ENCODE assay signal across 20 cellular contexts in the genomic region with DNA sequence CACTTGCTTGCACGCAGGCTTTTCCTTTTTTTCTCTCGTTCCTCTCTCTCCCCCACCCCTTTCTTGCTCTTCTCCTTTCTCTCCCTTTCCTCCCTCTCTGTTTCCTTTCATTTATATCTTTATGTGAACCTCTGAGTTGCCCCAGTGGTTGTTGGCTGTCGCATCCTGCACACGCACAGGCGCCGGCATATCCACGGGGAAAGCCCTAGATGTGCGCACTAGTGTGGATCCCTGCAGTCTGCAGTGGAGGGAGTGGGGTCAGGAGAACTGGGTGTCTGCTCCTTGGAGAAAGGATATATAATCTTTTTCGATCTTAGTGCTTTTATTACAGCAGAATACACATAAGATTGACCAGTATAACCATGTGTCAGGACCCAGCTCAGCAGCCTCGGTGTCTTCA.
DNase-seq lines count a peak whose midpoint lies in the region; ATAC-seq and TF ChIP-seq lines count a peak whose summit lies in the region.
"Had no signal": no experiment of that assay in that cellular context is flagged by ENCODE, and none has a peak within 500 bp of the region (broad histone marks: within the 10 kb centered on the region; RNA-seq: fewer than 3 reads in every experiment).

No MANE protein-coding gene starts in this region.

- POLR2A ChIA-PET in WTC11 (lab: Charles Lee) = no interaction called here

- ATAC-seq in WTC11 = no peak
- ATAC-seq in HG02588 (IDR thresholded peaks at IDR 0.05; ENCODE audit: unreplicated experiment) = no peak
- ATAC-seq: activated T-cell treated with anti-CD3 and anti-CD28 coated beads, Interleukin-2, amount 50 U/mL, for 72 hours; naive thymus-derived CD4-positive, alpha-beta T cell had no signal

- H3K9me3 Mint-ChIP-seq in HFFc6 (no peaks in the 10 kb centered on the region; the same call in 1 of the 2 replicates), neural crest cell (no peaks in the 10 kb centered on the region), WTC11 (no peaks in the 10 kb centered on the region)
- H3K9me3 Mint-ChIP-seq: activated T-cell treated with anti-CD3 and anti-CD28 coated beads, Interleukin-2, amount 50 U/mL, for 72 hours; CD4-positive, alpha-beta memory T cell; naive thymus-derived CD4-positive, alpha-beta T cell had no signal

- TF ChIP-seq CTCF in HFFc6 (IDR thresholded peaks at IDR 0.05) (no peak), dorsolateral prefrontal cortex (IDR thresholded peaks at IDR 0.05 in 54 of 56, conservative IDR thresholded peaks at IDR 0.05 in 2 of 56; ENCODE audit: low read depth in 1 of 56, partially characterized antibody in 56 of 56) (no peak), neural crest cell (conservative IDR thresholded peaks at IDR 0.05) (no peak), WTC11 (IDR thresholded peaks at IDR 0.05) (no peak)

- H3K4me3 Mint-ChIP-seq in HFFc6 (no peak overlapping the region; the same call in 1 of the 2 replicates), neural crest cell (peak overlapping the region; percentile 70), WTC11 (no peak overlapping the region)
- H3K4me3 Mint-ChIP-seq: activated T-cell treated with anti-CD3 and anti-CD28 coated beads, Interleukin-2, amount 50 U/mL, for 72 hours; CD4-positive, alpha-beta memory T cell; naive thymus-derived CD4-positive, alpha-beta T cell had no signal

- H3K27ac ChIP-seq in dorsolateral prefrontal cortex (peak overlapping the region in 55 of 59 donors; percentile 2 to 100 (median 88)), substantia nigra (ENCODE audit: low read depth, low read length, poor library complexity, severe bottlenecking) (peak overlapping the region; percentile 72)
- H3K27ac ChIP-seq: parathyroid adenoma had no signal

- no peak overlapping the region for H3K4me3 ChIP-seq in dorsolateral prefrontal cortex
- H3K4me3 ChIP-seq: heart right ventricle had no signal

- peaks cover 34% of the 10 kb centered on the region; the same call in 1 of the 2 replicates for H3K36me3 Mint-ChIP-seq in HFFc6 (ENCODE audit: low read depth)
- H3K36me3 Mint-ChIP-seq in neural crest cell (ENCODE audit: low read depth) = peaks cover 15% of the 10 kb centered on the region
- no peaks in the 10 kb centered on the region for H3K36me3 Mint-ChIP-seq in WTC11
- H3K36me3 Mint-ChIP-seq: CD4-positive, alpha-beta memory T cell had no signal

- CTCF ChIA-PET in WTC11 (lab: Charles Lee) = interaction anchor here (1.0 to 4.9 kb wide), 5 partner anchors 9 to 413 kb away, joined by 3 to 24 read pairs (median 5); no protein-coding TSS in a partner anchor

- peaks cover 37% of the 10 kb centered on the region for H3K4me1 Mint-ChIP-seq in HFFc6 (ENCODE audit: low read depth)
- peaks cover 87% of the 10 kb centered on the region for H3K4me1 Mint-ChIP-seq in neural crest cell
- H3K4me1 Mint-ChIP-seq in WTC11 = peaks cover 46% of the 10 kb centered on the region

- no peaks in the 10 kb centered on the region for H3K27me3 ChIP-seq in dorsolateral prefrontal cortex
- H3K27me3 ChIP-seq: heart right ventricle had no signal

- H3K27me3 Mint-ChIP-seq in HFFc6 (ENCODE audit: insufficient read depth) (peaks cover 33% of the 10 kb centered on the region), neural crest cell (ENCODE audit: low read depth) (peaks cover 3% of the 10 kb centered on the region), WTC11 (ENCODE audit: low read depth) (no peaks in the 10 kb centered on the region)
- H3K27me3 Mint-ChIP-seq: CD4-positive, alpha-beta memory T cell; naive thymus-derived CD4-positive, alpha-beta T cell had no signal

- H3K27ac Mint-ChIP-seq in HFFc6 = peak overlapping the region; percentile 38; the same call in 1 of the 2 replicates
- H3K27ac Mint-ChIP-seq in neural crest cell (ENCODE audit: unreplicated experiment) = peak overlapping the region; percentile 32
- no peak overlapping the region; the same call in 1 of the 2 replicates for H3K27ac Mint-ChIP-seq in WTC11
- H3K27ac Mint-ChIP-seq: activated T-cell treated with anti-CD3 and anti-CD28 coated beads, Interleukin-2, amount 50 U/mL, for 72 hours had no signal

- no peak for DNase-seq in HFFc6
- no peak for DNase-seq in dorsolateral prefrontal cortex
- no peak for DNase-seq in neural crest cell (ENCODE audit: low read depth, low spot score)
- no peak for DNase-seq in substantia nigra (lab: John Stamatoyannopoulos, UW)
- DNase-seq in WTC11 (ENCODE audit: low spot score) = no peak
- no peak for DNase-seq in globus pallidus (ENCODE audit: low spot score)
- no peak for DNase-seq in NCI-H774 (lab: John Stamatoyannopoulos, UW)
- DNase-seq: activated CD4-positive, CD25-positive, alpha-beta regulatory T cell treated with anti-CD3 and anti-CD28 coated beads, Interleukin-2, amount 50 U/mL, for 72 hours; activated naive CD4-positive, alpha-beta T cell treated with anti-CD3 and anti-CD28 coated beads, Interleukin-2, amount 50 U/mL, for 16 hours; activated T-cell treated with anti-CD3 and anti-CD28 coated beads, Interleukin-2, amount 50 U/mL, for 72 hours; CD4-positive, alpha-beta memory T cell; GDM1; heart right ventricle; mammary epithelial cell; naive thymus-derived CD4-positive, alpha-beta T cell; NCI-H524; small intestine; stimulated activated CD4-positive, alpha-beta T cell treated with anti-CD3 and anti-CD28 coated beads, Interleukin-4, amount 100 ng/mL, for 24 hours had no signal

- intact Hi-C loops in dorsolateral prefrontal cortex (cut with DNase I) = no loop called here

TF ChIP-seq in WTC11, 78 proteins besides CTCF, POLR2A, EP300 and RAD21:
- TF ChIP-seq CBFB (CRISPR knock-in tag; IDR thresholded peaks at IDR 0.05; ENCODE audit: low read depth) (no peak), TP53 (CRISPR knock-in tag; IDR thresholded peaks at IDR 0.05) (no peak), ZNF532 (CRISPR knock-in tag; IDR thresholded peaks at IDR 0.05; ENCODE audit: borderline replicate concordance) (no peak), ZBTB21 (CRISPR knock-in tag; IDR thresholded peaks at IDR 0.05; ENCODE audit: borderline replicate concordance) (no peak), TEAD1 (CRISPR knock-in tag; IDR thresholded peaks at IDR 0.05) (no peak), USF1 (CRISPR knock-in tag; IDR thresholded peaks at IDR 0.05) (no peak), IRF2 (CRISPR knock-in tag; IDR thresholded peaks at IDR 0.05; ENCODE audit: borderline replicate concordance, low read depth) (no peak), ZNF219 (CRISPR knock-in tag; IDR thresholded peaks at IDR 0.05; ENCODE audit: borderline replicate concordance) (no peak)
- TF ChIP-seq, protein P1, sequence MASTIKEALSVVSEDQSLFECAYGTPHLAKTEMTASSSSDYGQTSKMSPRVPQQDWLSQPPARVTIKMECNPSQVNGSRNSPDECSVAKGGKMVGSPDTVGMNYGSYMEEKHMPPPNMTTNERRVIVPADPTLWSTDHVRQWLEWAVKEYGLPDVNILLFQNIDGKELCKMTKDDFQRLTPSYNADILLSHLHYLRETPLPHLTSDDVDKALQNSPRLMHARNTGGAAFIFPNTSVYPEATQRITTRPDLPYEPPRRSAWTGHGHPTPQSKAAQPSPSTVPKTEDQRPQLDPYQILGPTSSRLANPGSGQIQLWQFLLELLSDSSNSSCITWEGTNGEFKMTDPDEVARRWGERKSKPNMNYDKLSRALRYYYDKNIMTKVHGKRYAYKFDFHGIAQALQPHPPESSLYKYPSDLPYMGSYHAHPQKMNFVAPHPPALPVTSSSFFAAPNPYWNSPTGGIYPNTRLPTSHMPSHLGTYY (CRISPR knock-in tag; IDR thresholded peaks at IDR 0.05) = no peak
- TF ChIP-seq, protein P2, sequence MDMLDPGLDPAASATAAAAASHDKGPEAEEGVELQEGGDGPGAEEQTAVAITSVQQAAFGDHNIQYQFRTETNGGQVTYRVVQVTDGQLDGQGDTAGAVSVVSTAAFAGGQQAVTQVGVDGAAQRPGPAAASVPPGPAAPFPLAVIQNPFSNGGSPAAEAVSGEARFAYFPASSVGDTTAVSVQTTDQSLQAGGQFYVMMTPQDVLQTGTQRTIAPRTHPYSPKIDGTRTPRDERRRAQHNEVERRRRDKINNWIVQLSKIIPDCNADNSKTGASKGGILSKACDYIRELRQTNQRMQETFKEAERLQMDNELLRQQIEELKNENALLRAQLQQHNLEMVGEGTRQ (CRISPR knock-in tag; IDR thresholded peaks at IDR 0.05) = no peak
